8 cellular contexts compared by ENCODE assay signal in the genomic region with DNA sequence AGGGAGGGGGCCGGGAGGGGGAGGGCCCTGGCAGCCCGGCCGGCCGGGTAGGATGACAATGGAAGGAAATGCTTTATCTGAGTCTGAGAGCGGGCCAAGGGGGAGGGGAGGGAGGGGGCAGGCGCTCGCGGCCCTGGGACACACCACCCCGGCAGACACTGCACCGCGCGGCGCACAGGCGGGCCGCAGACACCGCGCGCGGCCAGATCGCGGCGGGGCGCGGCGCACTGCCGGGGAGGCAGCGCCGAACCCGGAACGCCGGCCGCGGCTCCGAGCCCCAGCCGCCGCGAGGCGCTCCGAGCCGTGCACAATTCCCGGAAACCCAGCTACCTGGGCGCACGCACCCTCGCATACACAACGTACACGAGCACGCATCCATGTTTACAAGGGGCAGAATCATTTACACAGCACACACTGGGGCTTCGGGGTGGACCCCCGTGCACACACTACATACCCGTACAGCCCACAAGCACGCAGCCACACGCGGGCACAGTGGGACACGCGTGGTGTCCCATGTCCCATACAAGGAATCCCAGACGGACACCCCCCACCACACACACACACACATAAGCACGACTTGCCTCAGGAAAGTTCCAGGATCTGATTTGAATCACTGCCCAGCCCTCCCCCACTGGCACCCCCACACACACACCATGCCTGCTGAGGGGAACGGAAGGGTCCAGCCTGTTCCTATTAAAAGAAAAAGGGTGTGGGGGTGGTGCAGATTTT. TPM values are rescaled to one million over a fixed set of nuclear protein-coding genes. Genes with fewer than 3 reads are reported as not detected.
DNase-seq lines count a peak whose midpoint lies in the region; ATAC-seq, FAIRE-seq and TF ChIP-seq lines count a peak whose summit lies in the region.

A gene (minus strand): TSS at position 2 of the 729 bp plus-strand sequence. CDS start 118 bp downstream, outside the sequence.

- peaks cover 8 to 17% (median 8%) of the 10 kb centered on the region in 3 donors for H3K27me3 Mint-ChIP-seq in immature natural killer cell (ENCODE audit: low read depth in 3 of 3)

- WGBS in small intestine, 3 donors: 0 to 1% (median 0%) methylated on average over 43 to 58 of the region's 58 CpGs

- peak within 1 kb of the TSS; percentile 86 to 94 (median 89) for H3K4me3 Mint-ChIP-seq in immature natural killer cell

- ATAC-seq in GM21717 (IDR thresholded peaks at IDR 0.05; ENCODE audit: unreplicated experiment) (peak; percentile 37), GM18873 (IDR thresholded peaks at IDR 0.05; ENCODE audit: low FRiP score, unreplicated experiment) (no peak)

- H3K4me3 ChIP-seq in WI38 (ENCODE audit: low read depth, low read length) (peak within 1 kb of the TSS; percentile 87), small intestine (ENCODE audit: low read depth in 1 of 2, low read length in 2 of 2) (peak within 1 kb of the TSS; percentile 71 to 76)

- H3K27ac ChIP-seq in caudate nucleus (ENCODE audit: low read depth, low read length) (peak within 1 kb of the TSS; percentile 97), small intestine (ENCODE audit: low read depth in 1 of 2, low read length in 1 of 2) (peak within 1 kb of the TSS; percentile 75 to 93)

- no peaks in the 10 kb centered on the region for H3K9me3 ChIP-seq in small intestine (ENCODE audit: control insufficient read depth, low read depth)

- peaks cover 0 to 28% of the 10 kb centered on the region in 2 donors for H3K4me1 ChIP-seq in small intestine (ENCODE audit: control insufficient read depth in 2 of 2, insufficient read depth in 1 of 2, low read depth in 1 of 2, low read length in 1 of 2)

- no peaks in the 10 kb centered on the region for H3K36me3 Mint-ChIP-seq in immature natural killer cell

- peak; percentile 35 for DNase-seq in COR-L47 (lab: John Stamatoyannopoulos, UW)
- DNase-seq in NAMALWA (ENCODE audit: low spot score): peak; percentile 63
- DNase-seq in caudate nucleus (lab: John Stamatoyannopoulos, UW): peak in 55 of 61 donors; percentile 25 to 83 (median 62)
- peak; percentile 68 to 69 (median 68) for DNase-seq in immature natural killer cell
- peak; percentile 59 for DNase-seq in small intestine

- no peaks in the 10 kb centered on the region for H3K27me3 ChIP-seq in small intestine (ENCODE audit: control insufficient read depth in 2 of 2, insufficient read depth in 2 of 2, low read length in 2 of 2)

- H3K27ac Mint-ChIP-seq in immature natural killer cell: peak within 1 kb of the TSS; percentile 91 to 98 (median 94)

- H3K9me3 Mint-ChIP-seq in immature natural killer cell: no peaks in the 10 kb centered on the region

- H3K36me3 ChIP-seq in small intestine (ENCODE audit: control insufficient read depth in 2 of 2, insufficient read depth in 2 of 2, low read length in 2 of 2): no peaks in the 10 kb centered on the region

- no peak for FAIRE-seq in small intestine (lab: Jason Lieb, UNC)

- no peak for TF ChIP-seq CTCF in WI38 (IDR thresholded peaks at IDR 0.05; ENCODE audit: low read depth, low read length)

- H3K4me1 Mint-ChIP-seq in immature natural killer cell: peaks cover 62 to 79% of the 10 kb centered on the region in 2 donors

RNA-seq across cellular contexts. Expression of the gene that starts here (rescaled TPM):
- 10 to 100 TPM in 2 of 3 donors, 1 to 10 TPM in 1; 5.9 to 29.1 (median 11.5) TPM for polyA plus RNA-seq in immature natural killer cell
- polyA plus RNA-seq in small intestine: 10 to 100 TPM in 1 of 3 donors, 1 to 10 TPM in 2; 2.2 to 30.3 (median 6.2) TPM
